1 cellular context compared by ENCODE assay signal in genomic region chr2:96225016-96225533, GRCh38.
TF ChIP-seq lines count a peak whose summit lies in the region.

No MANE protein-coding gene starts in this region.

TF ChIP-seq in K562, 482 proteins besides CTCF, POLR2A, EP300 and RAD21 (continued from another document and continues in another):
- TF ChIP-seq BCL6 (CRISPR knock-in tag; IDR thresholded peaks at IDR 0.05) (peak; percentile 80), NFE2L1 (tag; IDR thresholded peaks at IDR 0.05; ENCODE audit: borderline replicate concordance, low read depth) (no peak), FOXM1 (IDR thresholded peaks at IDR 0.05; ENCODE audit: low read depth) (peak; percentile 44; the same call in 1 of the 2 replicates), FOXM1 (CRISPR knock-in tag; IDR thresholded peaks at IDR 0.05; ENCODE audit: low read depth) (no peak), BRF2 (IDR thresholded peaks at IDR 0.05; ENCODE audit: borderline replicate concordance, insufficient read depth, insufficient read length) (no peak), ZBTB11 (CRISPR knock-in tag; IDR thresholded peaks at IDR 0.05) (peak in 1 of 3 experiments; percentile 78; a peak in 2 of 6 replicates), ZNF239 (CRISPR knock-in tag; IDR thresholded peaks at IDR 0.05) (peak; percentile 88), THAP7 (CRISPR knock-in tag; IDR thresholded peaks at IDR 0.05) (no peak), STAT5A (IDR thresholded peaks at IDR 0.05; ENCODE audit: borderline replicate concordance, low read length) (no peak), EWSR1 (IDR thresholded peaks at IDR 0.05; ENCODE audit: borderline replicate concordance, low read depth, partially characterized antibody) (no peak), TCF7L2 (IDR thresholded peaks at IDR 0.05; ENCODE audit: low read depth, low read length) (no peak), SMARCA4 (IDR thresholded peaks at IDR 0.05) (peak; percentile 62; the same call in 1 of the 2 replicates), SMAD3 (CRISPR knock-in tag; conservative IDR thresholded peaks at IDR 0.05) (peak; percentile 93), HINFP (tag; conservative IDR thresholded peaks at IDR 0.05; ENCODE audit: low read depth) (peak; percentile 76), ZNF324 (CRISPR knock-in tag; IDR thresholded peaks at IDR 0.05) (peak; percentile 53; the same call in 1 of the 2 replicates), FOXJ3 (CRISPR knock-in tag; IDR thresholded peaks at IDR 0.05) (no peak), ZNF639 (CRISPR knock-in tag; conservative IDR thresholded peaks at IDR 0.05 in 1 of 2, IDR thresholded peaks at IDR 0.05 in 1 of 2) (peak in 1 of 2 experiments; percentile 94; a peak in 2 of 4 replicates), GATA2 (CRISPR knock-in tag; IDR thresholded peaks at IDR 0.05) (peak; percentile 94), GMEB1 (CRISPR knock-in tag; IDR thresholded peaks at IDR 0.05) (0 out of 2 replicates have a peak, but pooled peaks have one; percentile 17), PTRF (tag; IDR thresholded peaks at IDR 0.05) (peak; percentile 15; the same call in 1 of the 2 replicates), CTBP1 (IDR thresholded peaks at IDR 0.05; ENCODE audit: borderline replicate concordance) (peak; percentile 14; the same call in 1 of the 2 replicates), TCFL5 (CRISPR knock-in tag; conservative IDR thresholded peaks at IDR 0.05) (peak; percentile 83), HEY1 (CRISPR knock-in tag; IDR thresholded peaks at IDR 0.05; ENCODE audit: borderline replicate concordance) (peak; percentile 79), TCF15 (CRISPR knock-in tag; IDR thresholded peaks at IDR 0.05) (0 out of 2 replicates have a peak, but pooled peaks have one; percentile 46), THRB (CRISPR knock-in tag; conservative IDR thresholded peaks at IDR 0.05) (0 out of 2 replicates have a peak, but pooled peaks have one; percentile 45), OTX1 (CRISPR knock-in tag; IDR thresholded peaks at IDR 0.05) (peak; percentile 74; the same call in 1 of the 2 replicates), BACH1 (tag; IDR thresholded peaks at IDR 0.05) (peak; percentile 87), EHMT2 (IDR thresholded peaks at IDR 0.05) (no peak), ZNF449 (CRISPR knock-in tag; IDR thresholded peaks at IDR 0.05) (peak; percentile 90), SPI1 (IDR thresholded peaks at IDR 0.05; ENCODE audit: borderline replicate concordance, low read depth, low read length) (peak; percentile 95), GABPA (tag; conservative IDR thresholded peaks at IDR 0.05; ENCODE audit: low read depth) (peak; percentile 42; the same call in 1 of the 2 replicates), AFF1 (IDR thresholded peaks at IDR 0.05; ENCODE audit: low read depth in 1 of 2, partially characterized antibody in 2 of 2) (peak in 1 of 2 experiments; percentile 59), MAX (CRISPR knock-in tag; IDR thresholded peaks at IDR 0.05) (no peak), PYGO2 (tag; IDR thresholded peaks at IDR 0.05) (peak; percentile 60; the same call in 1 of the 2 replicates), ZNF444 (CRISPR knock-in tag; IDR thresholded peaks at IDR 0.05) (peak; percentile 22; the same call in 1 of the 2 replicates), ZNF589 (CRISPR knock-in tag; IDR thresholded peaks at IDR 0.05; ENCODE audit: low read depth) (peak; percentile 96), ZNF507 (tag; conservative IDR thresholded peaks at IDR 0.05) (no peak), POLR2H (tag; IDR thresholded peaks at IDR 0.05; ENCODE audit: low read depth) (peak; percentile 75), SMAD4 (CRISPR knock-in tag; conservative IDR thresholded peaks at IDR 0.05) (peak; percentile 87), ZNF175 (CRISPR knock-in tag; IDR thresholded peaks at IDR 0.05; ENCODE audit: low read depth) (peak; percentile 95), COPS2 (conservative IDR thresholded peaks at IDR 0.05) (no peak), MEF2D (tag; conservative IDR thresholded peaks at IDR 0.05; ENCODE audit: low read depth) (peak; percentile 59; the same call in 1 of the 2 replicates), ZFP1 (CRISPR knock-in tag; IDR thresholded peaks at IDR 0.05) (peak; percentile 53; the same call in 1 of the 2 replicates), CREM (IDR thresholded peaks at IDR 0.05; ENCODE audit: low read depth) (0 out of 2 replicates have a peak, but pooled peaks have one; percentile 24), ZBED1 (IDR thresholded peaks at IDR 0.05) (no peak), GTF2F1 (IDR thresholded peaks at IDR 0.05; ENCODE audit: low read depth, low read length) (no peak), FOSL1 (tag; conservative IDR thresholded peaks at IDR 0.05) (0 out of 2 replicates have a peak, but pooled peaks have one; percentile 14), ZBTB17 (CRISPR knock-in tag; IDR thresholded peaks at IDR 0.05) (peak; percentile 68), SRSF1 (IDR thresholded peaks at IDR 0.05; ENCODE audit: low read depth, low read length) (no peak), ZNF354B (CRISPR knock-in tag; IDR thresholded peaks at IDR 0.05) (peak; percentile 78), NCOA4 (IDR thresholded peaks at IDR 0.05; ENCODE audit: partially characterized antibody) (no peak)
